In genomic region chr2:205807229-205807628, GRCh38 we compare ENCODE assay signal across 21 cellular contexts.
DNase-seq lines count a peak whose midpoint lies in the region; ATAC-seq and TF ChIP-seq lines count a peak whose summit lies in the region.
"Had no signal": no experiment of that assay in that cellular context is flagged by ENCODE, and none has a peak within 500 bp of the region (broad histone marks: within the 10 kb centered on the region; RNA-seq: fewer than 3 reads in every experiment).

No MANE protein-coding gene starts in this region.

- no peak overlapping the region for H2AFZ ChIP-seq in neural cell (ENCODE audit: low read depth, low read length)
- H2AFZ ChIP-seq: GM23248 had no signal

- no peaks in the 10 kb centered on the region for H3K27me3 ChIP-seq in esophagus muscularis mucosa
- H3K27me3 ChIP-seq in neural cell (ENCODE audit: insufficient read depth, low read depth, low read length): no peaks in the 10 kb centered on the region
- H3K27me3 ChIP-seq in upper lobe of left lung: no peaks in the 10 kb centered on the region
- H3K27me3 ChIP-seq: BE2C had no signal

- TF ChIP-seq POLR2A in esophagus muscularis mucosa (IDR thresholded peaks at IDR 0.05; ENCODE audit: low read depth) (no peak), upper lobe of left lung (IDR thresholded peaks at IDR 0.05) (no peak)

- no peaks in the 10 kb centered on the region for H3K9me3 ChIP-seq in esophagus muscularis mucosa
- H3K9me3 ChIP-seq in neural cell (ENCODE audit: low read length): no peaks in the 10 kb centered on the region
- no peaks in the 10 kb centered on the region for H3K9me3 ChIP-seq in upper lobe of left lung
- H3K9me3 ChIP-seq: A549; BE2C; BLaER1 treated with 17β-estradiol and CSF1 and Interleukin-3, amounts not matched to agents 10 nM and 100 nM had no signal

- H3K9ac ChIP-seq in neural cell (ENCODE audit: low read length): no peak overlapping the region
- H3K9ac ChIP-seq: BLaER1 treated with 17β-estradiol and CSF1 and Interleukin-3, amounts not matched to agents 10 nM and 100 nM; GM23248 had no signal

- TF ChIP-seq RAD21 in Ishikawa (IDR thresholded peaks at IDR 0.05; ENCODE audit: low read depth) (no peak), neural cell (conservative IDR thresholded peaks at IDR 0.05) (no peak)

- in situ Hi-C loops in GM13977 (cut with MboI; ENCODE audit: low pct_unique_long_range_greater_than_20kb, low sequenced_read_pairs, unreplicated experiment): no loop called here

- no peaks in the 10 kb centered on the region for H3K79me2 ChIP-seq in neural cell (replicated peaks; ENCODE audit: insufficient read depth, low read length)

- 83% methylated on average over 3 of the region's 3 CpGs for WGBS in esophagus muscularis mucosa
- WGBS in upper lobe of left lung, 2 donors: 92 to 96% methylated on average over 3 of the region's 3 CpGs

- intact Hi-C loops in esophagus muscularis mucosa (cut with DNase I): no loop called here

- H4K20me1 ChIP-seq in neural cell (ENCODE audit: insufficient read depth): no peaks in the 10 kb centered on the region
- H4K20me1 ChIP-seq: BLaER1 treated with 17β-estradiol and CSF1 and Interleukin-3, amounts not matched to agents 10 nM and 100 nM had no signal

- DNase-seq in esophagus muscularis mucosa (ENCODE audit: extremely low spot score) (no peak), upper lobe of left lung (no peak), GM13977 (ENCODE audit: low spot score) (no peak)
- DNase-seq in stimulated activated CD4-positive, alpha-beta T cell treated with anti-CD3 and anti-CD28 coated beads, Interleukin-4, amount 100 ng/mL, for 24 hours: no peak
- DNase-seq: 8988T; ACHN; AML-193; BE2C; Calu3; CD4-positive, alpha-beta memory T cell; COR-L47; DMS79 treated with DMSO at 0.1 percent for 48 hours; GF-D8; H9 had no signal

- no peak for TF ChIP-seq EP300 in Ishikawa (IDR thresholded peaks at IDR 0.05; ENCODE audit: borderline replicate concordance)
- no peak for TF ChIP-seq EP300 in esophagus muscularis mucosa (IDR thresholded peaks at IDR 0.05)
- TF ChIP-seq EP300 in neural cell (conservative IDR thresholded peaks at IDR 0.05; ENCODE audit: poor library complexity, severe bottlenecking): peak; percentile 85
- TF ChIP-seq EP300 in upper lobe of left lung (IDR thresholded peaks at IDR 0.05): no peak

- TF ChIP-seq CTCF in esophagus muscularis mucosa (IDR thresholded peaks at IDR 0.05) (no peak), neural cell (IDR thresholded peaks at IDR 0.05; ENCODE audit: poor library complexity, severe bottlenecking) (no peak), upper lobe of left lung (IDR thresholded peaks at IDR 0.05) (no peak), GM13977 (IDR thresholded peaks at IDR 0.05; ENCODE audit: extremely low read depth, insufficient read depth, missing control alignments) (no peak)

- H3K4me3 ChIP-seq in esophagus muscularis mucosa (no peak overlapping the region), neural cell (ENCODE audit: low read length) (no peak overlapping the region), upper lobe of left lung (no peak overlapping the region)
- H3K4me3 ChIP-seq: A549; BLaER1 treated with 17β-estradiol and CSF1 and Interleukin-3, amounts not matched to agents 10 nM and 100 nM; GM23248 had no signal

- H3K36me3 ChIP-seq in esophagus muscularis mucosa (no peaks in the 10 kb centered on the region), neural cell (ENCODE audit: insufficient read depth, low read length) (no peaks in the 10 kb centered on the region), upper lobe of left lung (no peaks in the 10 kb centered on the region)
- H3K36me3 ChIP-seq: BE2C; BLaER1 treated with 17β-estradiol and CSF1 and Interleukin-3, amounts not matched to agents 10 nM and 100 nM had no signal

- no peaks in the 10 kb centered on the region for H3F3A ChIP-seq in neural cell (ENCODE audit: insufficient read depth, low read length, poor library complexity, severe bottlenecking)

- H3K4me1 ChIP-seq in esophagus muscularis mucosa: peaks cover 0 to 59% (median 45%) of the 10 kb centered on the region in 4 donors
- peaks cover under 1 to 9% (median 5%) of the 10 kb centered on the region in 4 donors for H3K4me1 ChIP-seq in upper lobe of left lung
- H3K4me1 ChIP-seq: BE2C had no signal

- ATAC-seq in upper lobe of left lung (ENCODE audit: low FRiP score in 2 of 2) (no peak), GM18858 (IDR thresholded peaks at IDR 0.05; ENCODE audit: unreplicated experiment) (no peak)
- ATAC-seq: HCT116 had no signal

- H3K27ac ChIP-seq in esophagus muscularis mucosa (replicated peaks in 1 of 4): peak overlapping the region; percentile 27 to 73 (median 48)
- no peak overlapping the region for H3K27ac ChIP-seq in neural cell (ENCODE audit: low read length)
- peak overlapping the region; percentile 30 to 71 (median 60) for H3K27ac ChIP-seq in upper lobe of left lung
- H3K27ac ChIP-seq: BLaER1 treated with 17β-estradiol and CSF1 and Interleukin-3, amounts not matched to agents 10 nM and 100 nM; GM23248 had no signal

- no peaks in the 10 kb centered on the region for H3K9me2 ChIP-seq in neural cell (ENCODE audit: insufficient read depth, low read length)

- no peak overlapping the region for H3K4me2 ChIP-seq in neural cell (ENCODE audit: low read length)
- H3K4me2 ChIP-seq: BLaER1 treated with 17β-estradiol and CSF1 and Interleukin-3, amounts not matched to agents 10 nM and 100 nM had no signal

TF ChIP-seq in Ishikawa, 13 proteins besides CTCF, POLR2A, EP300 and RAD21:
- peak; percentile 37; the same call in 1 of the 2 replicates for TF ChIP-seq REST (IDR thresholded peaks at IDR 0.05; ENCODE audit: low read depth)
- no peak for TF ChIP-seq ZBTB7A (IDR thresholded peaks at IDR 0.05; ENCODE audit: low read depth)

TF ChIP-seq in neural cell, 6 proteins besides CTCF, POLR2A, EP300 and RAD21:
- no peak for TF ChIP-seq TAF1 (IDR thresholded peaks at IDR 0.05; ENCODE audit: low read depth)
- peak; percentile 64 for TF ChIP-seq POLR2AphosphoS5 (IDR thresholded peaks at IDR 0.05)
